In genomic region chr1:182119631-182120030, GRCh38 we compare ENCODE assay signal across 18 cellular contexts. TPM values are rescaled to one million over a fixed set of nuclear protein-coding genes. Genes with fewer than 3 reads are reported as not detected.
DNase-seq lines count a peak whose midpoint lies in the region; ATAC-seq, FAIRE-seq and TF ChIP-seq lines count a peak whose summit lies in the region.
"Had no signal": no experiment of that assay in that cellular context is flagged by ENCODE, and none has a peak within 500 bp of the region (broad histone marks: within the 10 kb centered on the region; RNA-seq: fewer than 3 reads in every experiment).

No MANE protein-coding gene starts in this region.

- H3K4me1 ChIP-seq in body of pancreas: peaks cover 33% of the 10 kb centered on the region
- peaks cover 15% of the 10 kb centered on the region for H3K4me1 ChIP-seq in osteoblast (ENCODE audit: insufficient read depth, low read length)

- no peak for TF ChIP-seq POLR2A in body of pancreas (IDR thresholded peaks at IDR 0.05)

- peak overlapping the region in 3 of 4 donors; percentile 71 to 76 (median 73) for H3K27ac ChIP-seq in body of pancreas
- H3K27ac ChIP-seq in osteoblast (ENCODE audit: low read depth, low read length): peak overlapping the region; percentile 62
- H3K27ac ChIP-seq: BLaER1 had no signal

- H3K9me3 ChIP-seq in body of pancreas (no peaks in the 10 kb centered on the region), osteoblast (ENCODE audit: low read depth, low read length) (no peaks in the 10 kb centered on the region)
- H3K9me3 ChIP-seq: BLaER1 had no signal

- H3K4me3 ChIP-seq in body of pancreas (no peak overlapping the region), osteoblast (ENCODE audit: insufficient read depth, low read length) (no peak overlapping the region)
- H3K4me3 ChIP-seq: BLaER1, GM23338 had no signal

- FAIRE-seq in urothelium cell line (lab: Jason Lieb, UNC): no peak

- ATAC-seq in body of pancreas (no peak), GM19328 (IDR thresholded peaks at IDR 0.05; ENCODE audit: unreplicated experiment) (no peak)
- ATAC-seq in activated CD4-positive, CD25-positive, alpha-beta regulatory T cell treated with anti-CD3 and anti-CD28 coated beads, Interleukin-2, amount 50 U/mL, for 24 hours: no peak
- ATAC-seq: GM23338 had no signal

- H3K79me2 ChIP-seq in osteoblast (ENCODE audit: insufficient read depth, low read length): no peaks in the 10 kb centered on the region

- TF ChIP-seq CTCF in body of pancreas (IDR thresholded peaks at IDR 0.05) (no peak), osteoblast (IDR thresholded peaks at IDR 0.05; ENCODE audit: extremely low read depth, low read depth, low read length) (no peak)

- 70 to 78% methylated on average over 7 of the region's 7 CpGs for WGBS in body of pancreas, 2 donors

- H3K27me3 ChIP-seq in body of pancreas: no peaks in the 10 kb centered on the region
- peaks cover 16% of the 10 kb centered on the region for H3K27me3 ChIP-seq in osteoblast (ENCODE audit: insufficient read depth, low read length)
- H3K27me3 ChIP-seq: BLaER1 had no signal

- H2AFZ ChIP-seq in osteoblast (ENCODE audit: low read length): no peak overlapping the region

- H3K4me2 ChIP-seq in osteoblast (ENCODE audit: insufficient read depth, low read length): peak overlapping the region; percentile 65
- H3K4me2 ChIP-seq: BLaER1, GM23338 had no signal

- H4K20me1 ChIP-seq in osteoblast (ENCODE audit: insufficient read depth, low read length): no peaks in the 10 kb centered on the region
- H4K20me1 ChIP-seq: BLaER1 had no signal

- intact Hi-C loops in body of pancreas (cut with DNase I): no loop called here

- DNase-seq in M059J (ENCODE audit: low read depth) (peak; percentile 43), body of pancreas (no peak), osteoblast (ENCODE audit: insufficient read length, low spot score, missing footprints) (no peak), urothelium cell line (ENCODE audit: low spot score) (peak; percentile 65), H4 (ENCODE audit: low spot score) (no peak), SKM-1 (lab: John Stamatoyannopoulos, UW; ENCODE audit: unreplicated experiment) (no peak)
- DNase-seq: CD8-positive, alpha-beta memory T cell; DMS 273 treated with DMSO at 0.1 percent for 48 hours; Karpas-422; NCI-H1417; NCI-H1930; NCI-H2171; NCI-H510A; SHP77 treated with DMSO at 0.1 percent for 48 hours had no signal

- H3K36me3 ChIP-seq in body of pancreas (replicated peaks in 1 of 2; ENCODE audit: insufficient read depth in 1 of 2, low read depth in 2 of 2) (no peaks in the 10 kb centered on the region), osteoblast (ENCODE audit: insufficient read depth, low read length) (no peaks in the 10 kb centered on the region)
- H3K36me3 ChIP-seq: BLaER1 had no signal

RNA-seq across cellular contexts. Expression of gene ZNF648, which starts 58.1 kb away (rescaled TPM):
- not detected in 2 replicates for total RNA-seq in M059J (2014; rRNA removed; shearing (Covaris generic))
- total RNA-seq in body of pancreas (1 to 10 TPM in 1 of 2 donors, not detected in 1; 1.8 TPM), osteoblast (not detected in 2 replicates)
- total RNA-seq in H4 (2014; rRNA removed; shearing (Covaris generic)): 0.06 TPM in 1 of 2 replicates, not detected in the other
- total RNA-seq: CD8-positive, alpha-beta memory T cell had no signal

Comparison
In these comparisons a context has a peak if more than half of its experiments do, and no peak if none do; other contexts are left out.
1. DNase-seq: peak in M059J (single experiment) and urothelium cell line (single experiment); none in body of pancreas (0 of 4), osteoblast (single experiment), H4 (single experiment) and SKM-1 (single experiment).